Comparison of ENCODE assay signal across 14 cellular contexts in the genomic region with DNA sequence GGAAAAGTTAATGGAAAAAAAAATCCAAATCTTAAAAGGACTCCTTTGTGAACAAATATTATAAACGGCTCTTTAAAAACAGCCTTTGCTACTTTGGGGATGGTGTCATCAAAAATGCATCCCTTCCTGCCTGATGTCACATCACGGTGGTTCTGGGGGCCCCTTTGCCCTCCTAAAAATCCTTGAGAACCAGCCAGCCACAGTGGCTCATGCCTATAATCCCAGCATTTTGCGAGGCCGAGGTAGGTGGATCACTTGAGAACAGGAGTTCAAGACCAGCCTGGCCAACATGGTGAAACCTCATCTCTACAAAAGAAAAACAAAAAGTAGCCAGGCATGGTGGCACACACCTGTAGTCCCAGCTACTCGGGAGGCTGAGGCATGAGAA. TPM values are rescaled to one million over a fixed set of nuclear protein-coding genes. Genes with fewer than 3 reads are reported as not detected.
DNase-seq lines count a peak whose midpoint lies in the region; ATAC-seq and TF ChIP-seq lines count a peak whose summit lies in the region.
"Had no signal": no experiment of that assay in that cellular context is flagged by ENCODE, and none has a peak within 500 bp of the region (broad histone marks: within the 10 kb centered on the region; RNA-seq: fewer than 3 reads in every experiment).

No MANE protein-coding gene starts in this region.

- peak overlapping the region; percentile 65 for H3K4me3 Mint-ChIP-seq in CD4-positive, alpha-beta T cell
- peak overlapping the region; percentile 29 for H3K4me3 Mint-ChIP-seq in activated naive CD8-positive, alpha-beta T cell treated with anti-CD3 and anti-CD28 coated beads, Interleukin-2, amount 50 U/mL, for 24 hours
- H3K4me3 Mint-ChIP-seq in natural killer cell treated with Interleukin-12 subunit alpha and Interleukin-12 subunit beta and Interleukin-15 and Interleukin-18, amount 100 ng/mL, for 72 hours: peak overlapping the region; percentile 50
- H3K4me3 Mint-ChIP-seq: GM23338 had no signal

- peak; percentile 6 for ATAC-seq in CD4-positive, alpha-beta T cell (ENCODE audit: poor library complexity)
- no peak for ATAC-seq in activated naive CD8-positive, alpha-beta T cell treated with anti-CD3 and anti-CD28 coated beads, Interleukin-2, amount 50 U/mL, for 24 hours
- no peak for ATAC-seq in natural killer cell treated with Interleukin-12 subunit alpha and Interleukin-12 subunit beta and Interleukin-15 and Interleukin-18, amount 100 ng/mL, for 72 hours
- ATAC-seq: GM23338 had no signal

- peak overlapping the region; percentile 10 for H3K27ac ChIP-seq in CD4-positive, alpha-beta T cell (ENCODE audit: low read depth, low read length)
- peak overlapping the region; percentile 73 for H3K27ac ChIP-seq in Karpas-422 (ENCODE audit: low read length)
- H3K27ac ChIP-seq: colonic mucosa had no signal

- H3K4me1 Mint-ChIP-seq in CD4-positive, alpha-beta T cell (ENCODE audit: low read depth): peaks cover 82% of the 10 kb centered on the region
- H3K4me1 Mint-ChIP-seq in activated naive CD8-positive, alpha-beta T cell treated with anti-CD3 and anti-CD28 coated beads, Interleukin-2, amount 50 U/mL, for 24 hours: peaks cover 83% of the 10 kb centered on the region
- peaks cover 38 to 49% of the 10 kb centered on the region in 2 donors for H3K4me1 Mint-ChIP-seq in natural killer cell treated with Interleukin-12 subunit alpha and Interleukin-12 subunit beta and Interleukin-15 and Interleukin-18, amount 100 ng/mL, for 72 hours (ENCODE audit: low read depth in 2 of 2)

- H3K27ac Mint-ChIP-seq in CD4-positive, alpha-beta T cell: peak overlapping the region; percentile 83
- peak overlapping the region; percentile 92 for H3K27ac Mint-ChIP-seq in activated naive CD8-positive, alpha-beta T cell treated with anti-CD3 and anti-CD28 coated beads, Interleukin-2, amount 50 U/mL, for 24 hours
- H3K27ac Mint-ChIP-seq in natural killer cell treated with Interleukin-12 subunit alpha and Interleukin-12 subunit beta and Interleukin-15 and Interleukin-18, amount 100 ng/mL, for 72 hours: peak overlapping the region; percentile 49 to 72
- H3K27ac Mint-ChIP-seq: GM23338 had no signal

- H3K36me3 ChIP-seq in Karpas-422 (ENCODE audit: insufficient read depth, low read length): 0 out of 2 replicates have a peak, but pooled peaks cover 10% of the 10 kb centered on the region
- H3K36me3 ChIP-seq: colonic mucosa, Peyer's patch had no signal

- DNase-seq in CD4-positive, alpha-beta T cell: no peak
- no peak for DNase-seq in Karpas-422
- DNase-seq in activated naive CD8-positive, alpha-beta T cell treated with anti-CD3 and anti-CD28 coated beads, Interleukin-2, amount 50 U/mL, for 24 hours: no peak
- no peak for DNase-seq in natural killer cell treated with Interleukin-12 subunit alpha and Interleukin-12 subunit beta and Interleukin-15 and Interleukin-18, amount 100 ng/mL, for 72 hours (ENCODE audit: low spot score)
- no peak for DNase-seq in anterior cingulate cortex (lab: John Stamatoyannopoulos, UW)
- DNase-seq in NCI-H187 (lab: John Stamatoyannopoulos, UW): no peak
- no peak for DNase-seq in retina
- DNase-seq in DMS53 (lab: John Stamatoyannopoulos, UW): no peak
- DNase-seq: colonic mucosa, COR-L47, NCI-H1105 treated with DMSO at 0.1 percent for 48 hours, substantia nigra had no signal

- intact Hi-C loops in CD4-positive, alpha-beta T cell (cut with DNase I, micrococcal nuclease): loop anchor here in 1 of 2 experiments (5.0 kb wide), 1 partner anchor 33 kb away; no protein-coding TSS in a partner anchor

- TF ChIP-seq CTCF in CD4-positive, alpha-beta T cell (IDR thresholded peaks at IDR 0.05): no peak

- H3K9me3 ChIP-seq in CD4-positive, alpha-beta T cell (ENCODE audit: control insufficient read depth, low read length): no peaks in the 10 kb centered on the region
- H3K9me3 ChIP-seq in Karpas-422 (ENCODE audit: low read length): no peaks in the 10 kb centered on the region
- H3K9me3 ChIP-seq: colonic mucosa, Peyer's patch had no signal

- peak overlapping the region; percentile 34 for H3K4me2 ChIP-seq in Karpas-422 (ENCODE audit: low read depth, low read length, poor library complexity, severe bottlenecking)
- H3K4me2 ChIP-seq: GM23338 had no signal

- peaks cover 76% of the 10 kb centered on the region for H3K4me1 ChIP-seq in Karpas-422 (ENCODE audit: low read length)

- peaks cover 73% of the 10 kb centered on the region for H3K36me3 Mint-ChIP-seq in CD4-positive, alpha-beta T cell (ENCODE audit: low read depth)
- peaks cover 50% of the 10 kb centered on the region for H3K36me3 Mint-ChIP-seq in activated naive CD8-positive, alpha-beta T cell treated with anti-CD3 and anti-CD28 coated beads, Interleukin-2, amount 50 U/mL, for 24 hours (ENCODE audit: low read depth)
- peaks cover 6% of the 10 kb centered on the region for H3K36me3 Mint-ChIP-seq in natural killer cell treated with Interleukin-12 subunit alpha and Interleukin-12 subunit beta and Interleukin-15 and Interleukin-18, amount 100 ng/mL, for 72 hours

- H4K20me1 ChIP-seq in Karpas-422 (ENCODE audit: insufficient read depth, low read depth, low read length): no peaks in the 10 kb centered on the region

- CTCF ChIA-PET in CD4-positive, alpha-beta T cell (lab: Charles Lee): interaction anchor here (0.8 to 6.0 kb wide), 8 partner anchors 10 to 114 kb away, joined by 3 to 27 read pairs (median 5); no protein-coding TSS in a partner anchor

- POLR2A ChIA-PET in CD4-positive, alpha-beta T cell (lab: Charles Lee): interaction anchor here (0.8 to 2.5 kb wide), 10 partner anchors 9 to 104 kb away, joined by 3 to 10 read pairs (median 4); no protein-coding TSS in a partner anchor

- H3K27me3 Mint-ChIP-seq in CD4-positive, alpha-beta T cell: no peaks in the 10 kb centered on the region
- H3K27me3 Mint-ChIP-seq in activated naive CD8-positive, alpha-beta T cell treated with anti-CD3 and anti-CD28 coated beads, Interleukin-2, amount 50 U/mL, for 24 hours: no peaks in the 10 kb centered on the region
- H3K27me3 Mint-ChIP-seq in natural killer cell treated with Interleukin-12 subunit alpha and Interleukin-12 subunit beta and Interleukin-15 and Interleukin-18, amount 100 ng/mL, for 72 hours: no peaks in the 10 kb centered on the region

- no peaks in the 10 kb centered on the region for H3K9me2 ChIP-seq in Karpas-422 (replicated peaks; ENCODE audit: insufficient read depth, low read length)

- H3K79me2 ChIP-seq in Karpas-422 (ENCODE audit: low read length): peaks cover 98% of the 10 kb centered on the region

- H3K4me3 ChIP-seq in Karpas-422 (ENCODE audit: low read length): no peak overlapping the region
- H3K4me3 ChIP-seq: colonic mucosa, GM23338, Peyer's patch had no signal

- no peak overlapping the region for H2AFZ ChIP-seq in Karpas-422 (ENCODE audit: low read length)
- H2AFZ ChIP-seq: GM23338 had no signal

- no peaks in the 10 kb centered on the region for H3K27me3 ChIP-seq in CD4-positive, alpha-beta T cell (ENCODE audit: control insufficient read depth, insufficient read depth, low read length)
- no peaks in the 10 kb centered on the region for H3K27me3 ChIP-seq in Karpas-422 (ENCODE audit: low read length)
- H3K27me3 ChIP-seq: colonic mucosa, Peyer's patch had no signal

- H3K9me3 Mint-ChIP-seq in CD4-positive, alpha-beta T cell: no peaks in the 10 kb centered on the region
- H3K9me3 Mint-ChIP-seq in activated naive CD8-positive, alpha-beta T cell treated with anti-CD3 and anti-CD28 coated beads, Interleukin-2, amount 50 U/mL, for 24 hours: no peaks in the 10 kb centered on the region
- no peaks in the 10 kb centered on the region for H3K9me3 Mint-ChIP-seq in natural killer cell treated with Interleukin-12 subunit alpha and Interleukin-12 subunit beta and Interleukin-15 and Interleukin-18, amount 100 ng/mL, for 72 hours
- H3K9me3 Mint-ChIP-seq: GM23338 had no signal

- 0 out of 2 replicates have a peak overlapping the region, but pooled peaks have one; percentile 27 for H3K9ac ChIP-seq in Karpas-422 (ENCODE audit: low read length)

RNA-seq across cellular contexts. Expression of a gene that starts 43.9 kb away (rescaled TPM):
- 100 to 1,000 TPM; 166 to 181 TPM for total RNA-seq in CD4-positive, alpha-beta T cell
- total RNA-seq in Karpas-422 (2014; rRNA removed; shearing (Covaris generic); ENCODE audit: low replicate concordance): 205 and 280 TPM in 2 replicates
- 100 to 1,000 TPM; 124 to 141 TPM for total RNA-seq in natural killer cell treated with Interleukin-12 subunit alpha and Interleukin-12 subunit beta and Interleukin-15 and Interleukin-18, amount 100 ng/mL, for 72 hours

RNA-seq across cellular contexts. Expression of a gene that starts 54.6 kb away (rescaled TPM):
- 10 to 100 TPM; 18.9 to 19.2 TPM for total RNA-seq in CD4-positive, alpha-beta T cell
- 9.6 and 11.6 TPM in 2 replicates for total RNA-seq in Karpas-422 (2014; rRNA removed; shearing (Covaris generic); ENCODE audit: low replicate concordance)
- 10 to 100 TPM; 32.6 to 32.8 TPM for total RNA-seq in natural killer cell treated with Interleukin-12 subunit alpha and Interleukin-12 subunit beta and Interleukin-15 and Interleukin-18, amount 100 ng/mL, for 72 hours
